In genomic region chr7:28754027-28754426, GRCh38 we compare ENCODE assay signal across 9 cellular contexts.
DNase-seq lines count a peak whose midpoint lies in the region; ATAC-seq, FAIRE-seq and TF ChIP-seq lines count a peak whose summit lies in the region.
"Had no signal": no experiment of that assay in that cellular context is flagged by ENCODE, and none has a peak within 500 bp of the region (broad histone marks: within the 10 kb centered on the region; RNA-seq: fewer than 3 reads in every experiment).

No MANE protein-coding gene starts in this region.

- TF ChIP-seq POLR2A in esophagus muscularis mucosa (IDR thresholded peaks at IDR 0.05; ENCODE audit: low read depth) (no peak), transverse colon (IDR thresholded peaks at IDR 0.05) (no peak), esophagus squamous epithelium (IDR thresholded peaks at IDR 0.05) (no peak)

- H3K36me3 ChIP-seq in esophagus muscularis mucosa (no peaks in the 10 kb centered on the region), left lung (no peaks in the 10 kb centered on the region), transverse colon (no peaks in the 10 kb centered on the region), esophagus squamous epithelium (no peaks in the 10 kb centered on the region)

- H3K9me3 ChIP-seq in esophagus muscularis mucosa (no peaks in the 10 kb centered on the region), left lung (no peaks in the 10 kb centered on the region), transverse colon (no peaks in the 10 kb centered on the region), esophagus squamous epithelium (no peaks in the 10 kb centered on the region)

- in situ Hi-C loops in transverse colon (cut with MboI; ENCODE audit: low pct_ligation_motif_present in 1 of 4, low pct_unique_long_range_greater_than_20kb in 1 of 4, low sequenced_read_pairs in 3 of 4), result no loop called here

- intact Hi-C loops in esophagus muscularis mucosa (cut with DNase I) (no loop called here), left lung (cut with DNase I) (no loop called here), transverse colon (cut with DNase I; ENCODE audit: low total_unique reads) (no loop called here), esophagus squamous epithelium (cut with DNase I) (no loop called here)

- TF ChIP-seq CTCF in esophagus muscularis mucosa (IDR thresholded peaks at IDR 0.05) (no peak), left lung (IDR thresholded peaks at IDR 0.05) (no peak), transverse colon (IDR thresholded peaks at IDR 0.05) (peak in 1 of 5 experiments; percentile 15), esophagus squamous epithelium (IDR thresholded peaks at IDR 0.05) (no peak)

- FAIRE-seq in HTR-8/SVneo (lab: Jason Lieb, UNC), result no peak

- no peak overlapping the region for H3K4me3 ChIP-seq in esophagus muscularis mucosa
- H3K4me3 ChIP-seq in left lung, result no peak overlapping the region
- no peak overlapping the region for H3K4me3 ChIP-seq in transverse colon
- no peak overlapping the region for H3K4me3 ChIP-seq in esophagus squamous epithelium

- DNase-seq in NCI-H510A treated with DMSO at 0.1 percent for 48 hours (lab: John Stamatoyannopoulos, UW) (peak; percentile 27), esophagus muscularis mucosa (ENCODE audit: extremely low spot score) (no peak), pons (ENCODE audit: low spot score) (peak; percentile 99), left lung (no peak), transverse colon (no peak), HTR-8/SVneo (ENCODE audit: insufficient read length, low spot score) (no peak), esophagus squamous epithelium (lab: John Stamatoyannopoulos, UW) (no peak)
- DNase-seq: activated gamma-delta T cell treated with Interleukin-2 at 50 U/mL for 16 hours had no signal

- no peak for TF ChIP-seq EP300 in esophagus muscularis mucosa (IDR thresholded peaks at IDR 0.05)
- TF ChIP-seq EP300 in transverse colon (IDR thresholded peaks at IDR 0.05; ENCODE audit: low read depth), result no peak

- H3K4me1 ChIP-seq in esophagus muscularis mucosa (peaks cover 0 to 12% (median under 1%) of the 10 kb centered on the region in 4 donors), left lung (peaks cover 0 to 3% of the 10 kb centered on the region in 2 donors), transverse colon (no peaks in the 10 kb centered on the region), esophagus squamous epithelium (peaks cover 0 to under 1% (median 0%) of the 10 kb centered on the region in 3 donors)

- 93% methylated on average over 3 of the region's 3 CpGs for WGBS in esophagus muscularis mucosa
- WGBS in transverse colon (ENCODE audit: low coverage in 1 of 2), 2 donors, result 40 to 58% methylated on average over 1 to 3 of the region's 3 CpGs
- 64 to 92% methylated on average over 3 of the region's 3 CpGs for WGBS in esophagus squamous epithelium, 2 donors

- ATAC-seq in GM18867 (IDR thresholded peaks at IDR 0.05; ENCODE audit: unreplicated experiment) (peak; percentile 75), left lung (no peak)

- H3K27ac ChIP-seq in esophagus muscularis mucosa (replicated peaks in 1 of 4) (peak overlapping the region in 3 of 4 donors; percentile 10 to 15 (median 11)), left lung (no peak overlapping the region), transverse colon (no peak overlapping the region), esophagus squamous epithelium (no peak overlapping the region)

- no peaks in the 10 kb centered on the region for H3K27me3 ChIP-seq in esophagus muscularis mucosa
- no peaks in the 10 kb centered on the region for H3K27me3 ChIP-seq in left lung
- no peaks in the 10 kb centered on the region for H3K27me3 ChIP-seq in transverse colon
- H3K27me3 ChIP-seq in esophagus squamous epithelium, result no peaks in the 10 kb centered on the region

Comparison
In these comparisons a context has a peak if more than half of its experiments do, and no peak if none do; other contexts are left out.
1. DNase-seq: peak in NCI-H510A treated with DMSO at 0.1 percent for 48 hours (single experiment) and pons (single experiment); none in esophagus muscularis mucosa (single experiment), left lung (0 of 2), transverse colon (single experiment), HTR-8/SVneo (single experiment) and esophagus squamous epithelium (single experiment).
2. H3K27ac ChIP-seq: peak in esophagus muscularis mucosa (3 of 4); none in left lung (0 of 2), transverse colon (0 of 4) and esophagus squamous epithelium (0 of 4).